8 cellular contexts compared by ENCODE assay signal in the genomic region with DNA sequence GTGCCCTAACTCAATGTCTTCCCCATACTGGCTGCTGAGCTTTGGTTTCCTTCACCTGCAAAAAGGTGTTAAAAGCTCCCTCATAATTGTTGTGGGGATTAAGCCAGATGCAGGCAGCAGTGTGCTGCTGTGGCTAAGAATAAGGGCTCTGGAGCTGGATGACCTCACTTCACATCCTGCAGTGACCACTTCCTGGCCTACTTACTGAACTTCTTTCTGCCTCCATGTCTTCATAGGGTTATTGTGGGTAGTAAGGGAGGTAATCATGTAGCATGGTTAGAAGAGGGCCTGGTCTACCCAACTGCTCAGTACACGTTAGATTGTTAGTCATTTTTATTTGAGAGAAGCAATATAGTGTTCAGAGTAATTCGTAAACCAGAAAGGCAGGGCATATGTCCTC. TPM values are rescaled to one million over a fixed set of nuclear protein-coding genes. Genes with fewer than 3 reads are reported as not detected.
DNase-seq lines count a peak whose midpoint lies in the region; ATAC-seq and TF ChIP-seq lines count a peak whose summit lies in the region.

No MANE protein-coding gene starts in this region.

- no peaks in the 10 kb centered on the region for H3K79me2 ChIP-seq in DND-41 (ENCODE audit: insufficient read depth, low read length)

- no peaks in the 10 kb centered on the region for H3K27me3 Mint-ChIP-seq in endothelial cell (ENCODE audit: unreplicated experiment)
- H3K27me3 Mint-ChIP-seq in stimulated activated memory B cell treated with anti-CD40 and anti-IgM and Interleukin-4, amounts not matched to agents 10 μg/mL and 1 μg/mL and 100 μg/mL, for 72 hours, result no peaks in the 10 kb centered on the region

- peaks cover 18% of the 10 kb centered on the region for H3K36me3 Mint-ChIP-seq in endothelial cell (ENCODE audit: low read depth, unreplicated experiment)
- H3K36me3 Mint-ChIP-seq in stimulated activated memory B cell treated with anti-CD40 and anti-IgM and Interleukin-4, amounts not matched to agents 10 μg/mL and 1 μg/mL and 100 μg/mL, for 72 hours, result peaks cover 40% of the 10 kb centered on the region

- peaks cover 9% of the 10 kb centered on the region for H3K4me1 ChIP-seq in DND-41 (ENCODE audit: insufficient read depth, low read length)

- no peak overlapping the region for H3K4me3 Mint-ChIP-seq in endothelial cell (ENCODE audit: unreplicated experiment)
- H3K4me3 Mint-ChIP-seq in stimulated activated memory B cell treated with anti-CD40 and anti-IgM and Interleukin-4, amounts not matched to agents 10 μg/mL and 1 μg/mL and 100 μg/mL, for 72 hours, result no peak overlapping the region

- no peaks in the 10 kb centered on the region for H3K27me3 ChIP-seq in DND-41 (ENCODE audit: insufficient read depth, low read length, poor library complexity)

- H3K27ac ChIP-seq in DND-41 (ENCODE audit: low read length), result peak overlapping the region; percentile 31

- DNase-seq in DND-41 (peak; percentile 34), endothelial cell (ENCODE audit: low spot score) (no peak), NCI-H345 (lab: John Stamatoyannopoulos, UW) (no peak)
- DNase-seq in activated CD8-positive, alpha-beta memory T cell treated with anti-CD3 and anti-CD28 coated beads, Interleukin-2, amount 50 U/mL, for 4 hours, result no peak

- H3K27ac Mint-ChIP-seq in endothelial cell (ENCODE audit: unreplicated experiment), result peak overlapping the region; percentile 45
- H3K27ac Mint-ChIP-seq in stimulated activated memory B cell treated with anti-CD40 and anti-IgM and Interleukin-4, amounts not matched to agents 10 μg/mL and 1 μg/mL and 100 μg/mL, for 72 hours, result no peak overlapping the region

- H3K4me1 Mint-ChIP-seq in endothelial cell (ENCODE audit: unreplicated experiment), result no peaks in the 10 kb centered on the region
- H3K4me1 Mint-ChIP-seq in stimulated activated memory B cell treated with anti-CD40 and anti-IgM and Interleukin-4, amounts not matched to agents 10 μg/mL and 1 μg/mL and 100 μg/mL, for 72 hours, result no peaks in the 10 kb centered on the region

- no peak overlapping the region for H3K9ac ChIP-seq in DND-41 (ENCODE audit: low read depth, low read length)

- H3K36me3 ChIP-seq in DND-41 (ENCODE audit: insufficient read depth, low read length), result peaks cover 4% of the 10 kb centered on the region; the same call in 1 of the 2 replicates

- no peak overlapping the region for H2AFZ ChIP-seq in DND-41 (ENCODE audit: low read depth, low read length)

- no peak overlapping the region for H3K4me2 ChIP-seq in DND-41 (ENCODE audit: insufficient read depth, low read length)

- H3K9me3 Mint-ChIP-seq in endothelial cell (ENCODE audit: unreplicated experiment), result no peaks in the 10 kb centered on the region
- no peaks in the 10 kb centered on the region for H3K9me3 Mint-ChIP-seq in stimulated activated memory B cell treated with anti-CD40 and anti-IgM and Interleukin-4, amounts not matched to agents 10 μg/mL and 1 μg/mL and 100 μg/mL, for 72 hours

- ATAC-seq in DND-41 (ENCODE audit: insufficient read depth, low read depth), result peak; percentile 92
- peak; percentile 81 for ATAC-seq in GM19467 (IDR thresholded peaks at IDR 0.05; ENCODE audit: unreplicated experiment)
- ATAC-seq in HG03571 (IDR thresholded peaks at IDR 0.05; ENCODE audit: unreplicated experiment), result peak; percentile 90
- no peak for ATAC-seq in esophagus mucosa
- no peak for ATAC-seq in stimulated activated memory B cell treated with anti-CD40 and anti-IgM and Interleukin-4, amounts not matched to agents 10 μg/mL and 1 μg/mL and 100 μg/mL, for 72 hours

- H3K4me3 ChIP-seq in DND-41 (ENCODE audit: low read depth in 1 of 2, low read length in 2 of 2), result no peak overlapping the region

- no peaks in the 10 kb centered on the region for H4K20me1 ChIP-seq in DND-41 (ENCODE audit: insufficient read depth, low read length)

- H3K9me3 ChIP-seq in DND-41 (ENCODE audit: insufficient read depth, low read length, severe bottlenecking), result no peaks in the 10 kb centered on the region

- TF ChIP-seq CTCF in DND-41 (IDR thresholded peaks at IDR 0.05; ENCODE audit: borderline replicate concordance, extremely low read depth, low read length, poor library complexity, severe bottlenecking) (no peak), endothelial cell (IDR thresholded peaks at IDR 0.05; ENCODE audit: unreplicated experiment) (no peak)

RNA-seq across cellular contexts. Expression of gene GYG1, which starts 18.4 kb away (rescaled TPM):
- total RNA-seq in endothelial cell (ENCODE audit: unreplicated experiment) (44.8 TPM), esophagus mucosa (24.4 TPM)

Comparison
In these comparisons a context has a peak if more than half of its experiments do, and no peak if none do; other contexts are left out.
1. ATAC-seq: peak in DND-41 (single experiment), GM19467 (single experiment) and HG03571 (single experiment); none in esophagus mucosa (single experiment) and stimulated activated memory B cell treated with anti-CD40 and anti-IgM and Interleukin-4, amounts not matched to agents 10 μg/mL and 1 μg/mL and 100 μg/mL, for 72 hours (single experiment).